In the genomic region with DNA sequence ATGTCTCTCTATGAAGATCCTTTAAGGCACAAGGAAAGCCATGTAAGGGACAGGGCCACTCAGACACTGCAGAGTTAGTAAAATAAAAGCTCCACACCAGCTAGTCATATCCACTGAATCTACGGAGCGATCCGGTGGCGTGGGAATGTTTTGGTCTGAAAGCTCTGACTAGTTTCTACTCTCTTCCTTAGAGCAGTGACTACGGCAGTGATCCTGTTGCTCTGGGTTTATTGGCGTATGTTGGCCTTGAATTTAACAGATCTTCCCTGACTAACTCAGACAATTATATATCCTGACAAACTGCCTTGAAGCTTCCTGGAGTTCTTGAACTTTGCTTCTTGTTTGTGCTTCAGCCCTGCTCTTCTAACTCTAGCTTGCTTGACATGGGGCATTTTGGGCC, we compare ENCODE assay signal across 23 cellular contexts.
"Had no signal": no experiment of that assay in that cellular context is flagged by ENCODE, and none has a peak within 500 bp of the region (broad histone marks: within the 10 kb centered on the region; RNA-seq: fewer than 3 reads in every experiment).

No MANE protein-coding gene starts in this region.

- H3K27me3 Mint-ChIP-seq: activated CD4-positive, alpha-beta memory T cell treated with anti-CD3 and anti-CD28 coated beads, Interleukin-2, amount 10 ng/mL, durations not matched to agents 7 days and 5 days; activated naive CD4-positive, alpha-beta T cell treated with anti-CD3 and anti-CD28 coated beads, Interleukin-2, amount 10 ng/mL, durations not matched to agents 7 days and 5 days; activated naive CD8-positive, alpha-beta T cell treated with anti-CD3 and anti-CD28 coated beads, Interleukin-2, amount 50 U/mL, for 24 hours had no signal

- H3K4me3 Mint-ChIP-seq: activated CD4-positive, alpha-beta memory T cell treated with anti-CD3 and anti-CD28 coated beads, Interleukin-2, amount 10 ng/mL, durations not matched to agents 7 days and 5 days; activated naive CD4-positive, alpha-beta T cell treated with anti-CD3 and anti-CD28 coated beads, Interleukin-2, amount 10 ng/mL, durations not matched to agents 7 days and 5 days; activated naive CD8-positive, alpha-beta T cell treated with anti-CD3 and anti-CD28 coated beads, Interleukin-2, amount 50 U/mL, for 24 hours; nephron progenitor cell; T-helper 1 cell treated with Interleukin-12 subunit alpha and Interleukin-12 subunit beta and Interleukin-4 antibody, amounts not matched to agents 30 μg/mL and 1 μg/mL, for 36 hours had no signal

- H3K4me1 Mint-ChIP-seq: activated CD4-positive, alpha-beta memory T cell treated with anti-CD3 and anti-CD28 coated beads, Interleukin-2, amount 10 ng/mL, durations not matched to agents 7 days and 5 days; activated naive CD4-positive, alpha-beta T cell treated with anti-CD3 and anti-CD28 coated beads, Interleukin-2, amount 10 ng/mL, durations not matched to agents 7 days and 5 days; activated naive CD8-positive, alpha-beta T cell treated with anti-CD3 and anti-CD28 coated beads, Interleukin-2, amount 50 U/mL, for 24 hours had no signal

- H3K36me3 ChIP-seq: thoracic aorta, upper lobe of left lung had no signal

- H3K9me3 Mint-ChIP-seq: activated CD4-positive, alpha-beta memory T cell treated with anti-CD3 and anti-CD28 coated beads, Interleukin-2, amount 10 ng/mL, durations not matched to agents 7 days and 5 days; activated naive CD4-positive, alpha-beta T cell treated with anti-CD3 and anti-CD28 coated beads, Interleukin-2, amount 10 ng/mL, durations not matched to agents 7 days and 5 days; activated naive CD8-positive, alpha-beta T cell treated with anti-CD3 and anti-CD28 coated beads, Interleukin-2, amount 50 U/mL, for 24 hours; nephron progenitor cell; T-helper 1 cell treated with Interleukin-12 subunit alpha and Interleukin-12 subunit beta and Interleukin-4 antibody, amounts not matched to agents 30 μg/mL and 1 μg/mL, for 36 hours had no signal

- H3K36me3 Mint-ChIP-seq: activated naive CD4-positive, alpha-beta T cell treated with anti-CD3 and anti-CD28 coated beads, Interleukin-2, amount 10 ng/mL, durations not matched to agents 7 days and 5 days had no signal

- H3K27ac ChIP-seq: body of pancreas, foreskin keratinocyte, thoracic aorta, upper lobe of left lung had no signal

- H3K4me1 ChIP-seq: body of pancreas, foreskin keratinocyte, upper lobe of left lung had no signal

- ATAC-seq: activated naive CD8-positive, alpha-beta T cell treated with anti-CD3 and anti-CD28 coated beads, Interleukin-2, amount 50 U/mL, for 24 hours; body of pancreas; foreskin keratinocyte; left ventricle myocardium superior; sciatic nerve had no signal

- H3K9me3 ChIP-seq: body of pancreas, thoracic aorta, upper lobe of left lung had no signal

- H3K27me3 ChIP-seq: body of pancreas, foreskin keratinocyte, upper lobe of left lung had no signal

- DNase-seq: activated CD4-positive, alpha-beta memory T cell treated with anti-CD3 and anti-CD28 coated beads, Interleukin-2, amount 10 ng/mL, durations not matched to agents 7 days and 5 days; activated CD4-positive, alpha-beta T cell treated with anti-CD3 and anti-CD28 coated beads for 48 hours; activated effector memory CD4-positive, alpha-beta T cell treated with anti-CD3 and anti-CD28 coated beads, Interleukin-2, amount 50 U/mL, for 16 hours; activated naive CD4-positive, alpha-beta T cell treated with anti-CD3 and anti-CD28 coated beads, Interleukin-2, amount 10 ng/mL, durations not matched to agents 7 days and 5 days; activated naive CD8-positive, alpha-beta T cell treated with anti-CD3 and anti-CD28 coated beads, Interleukin-2, amount 50 U/mL, for 24 hours; anterior cingulate cortex; body of pancreas; dermis blood vessel endothelial cell; effector CD8-positive, alpha-beta T cell; erythroblast; foreskin keratinocyte; left ventricle myocardium superior; mammary epithelial cell; midbrain; nephron progenitor cell; nucleus accumbens; posterior cingulate gyrus; stimulated activated CD4-positive, alpha-beta T cell treated with anti-CD3 and anti-CD28 coated beads, Interleukin-4, amount 100 ng/mL, for 1 hour; stimulated activated naive CD4-positive, alpha-beta T cell; upper lobe of left lung had no signal

- H3K27ac Mint-ChIP-seq: activated CD4-positive, alpha-beta memory T cell treated with anti-CD3 and anti-CD28 coated beads, Interleukin-2, amount 10 ng/mL, durations not matched to agents 7 days and 5 days; activated naive CD4-positive, alpha-beta T cell treated with anti-CD3 and anti-CD28 coated beads, Interleukin-2, amount 10 ng/mL, durations not matched to agents 7 days and 5 days; activated naive CD8-positive, alpha-beta T cell treated with anti-CD3 and anti-CD28 coated beads, Interleukin-2, amount 50 U/mL, for 24 hours; nephron progenitor cell; T-helper 1 cell treated with Interleukin-12 subunit alpha and Interleukin-12 subunit beta and Interleukin-4 antibody, amounts not matched to agents 30 μg/mL and 1 μg/mL, for 36 hours had no signal

- H3K4me3 ChIP-seq: body of pancreas, thoracic aorta, upper lobe of left lung had no signal
